ENCODE assay signal across 21 cellular contexts in genomic region chr4:185771696-185772390, GRCh38. TPM values are rescaled to one million over a fixed set of nuclear protein-coding genes. Genes with fewer than 3 reads are reported as not detected.
DNase-seq lines count a peak whose midpoint lies in the region; ATAC-seq, FAIRE-seq and TF ChIP-seq lines count a peak whose summit lies in the region.
"Had no signal": no experiment of that assay in that cellular context is flagged by ENCODE, and none has a peak within 500 bp of the region (broad histone marks: within the 10 kb centered on the region; RNA-seq: fewer than 3 reads in every experiment).

No MANE protein-coding gene starts in this region.

- H2AFZ ChIP-seq in endothelial cell of umbilical vein (ENCODE audit: low read depth, low read length): peak overlapping the region; percentile 69

- H3K36me3 ChIP-seq in right atrium auricular region (no peaks in the 10 kb centered on the region), endothelial cell of umbilical vein (ENCODE audit: control insufficient read depth in 2 of 2, extremely low read depth in 1 of 2, insufficient read depth in 2 of 2, low read length in 2 of 2) (no peaks in the 10 kb centered on the region), pancreas (peaks cover 0 to 3% (median 0%) of the 10 kb centered on the region in 3 donors)
- H3K36me3 ChIP-seq: tibial nerve had no signal

- H4K20me1 ChIP-seq in endothelial cell of umbilical vein (replicated peaks; ENCODE audit: control insufficient read depth, extremely low read depth, insufficient read depth, low read length): no peaks in the 10 kb centered on the region

- H3K9me3 ChIP-seq in right atrium auricular region: no peaks in the 10 kb centered on the region
- H3K9me3 ChIP-seq in endothelial cell of umbilical vein (replicated peaks; ENCODE audit: control insufficient read depth, insufficient read depth, low read length): no peaks in the 10 kb centered on the region
- no peaks in the 10 kb centered on the region for H3K9me3 ChIP-seq in pancreas
- H3K9me3 ChIP-seq: SK-N-SH had no signal

- dilution Hi-C loops in endothelial cell of umbilical vein (cut with MboI; ENCODE audit: extremely low pct_ligation_motif_present, low sequenced_read_pairs): no loop called here

- no peaks in the 10 kb centered on the region for H3K27me3 ChIP-seq in right atrium auricular region
- H3K27me3 ChIP-seq in endothelial cell of umbilical vein (ENCODE audit: control insufficient read depth in 2 of 2, insufficient read depth in 2 of 2, low read length in 2 of 2): no peaks in the 10 kb centered on the region
- no peaks in the 10 kb centered on the region for H3K27me3 ChIP-seq in pancreas
- H3K27me3 ChIP-seq: tibial nerve had no signal

- POLR2A ChIA-PET in endothelial cell of umbilical vein (lab: Charles Lee): no interaction called here
- POLR2A ChIA-PET in naive thymus-derived CD8-positive, alpha-beta T cell (lab: Charles Lee): no interaction called here

- no peak for TF ChIP-seq POLR2A in endothelial cell of umbilical vein (IDR thresholded peaks at IDR 0.05; ENCODE audit: low read depth, low read length)

- H3K9ac ChIP-seq in endothelial cell of umbilical vein (replicated peaks; ENCODE audit: extremely low read depth, insufficient read depth, low read length): peak overlapping the region; percentile 94
- H3K9ac ChIP-seq: SK-N-SH had no signal

- ATAC-seq in Right ventricle myocardium inferior (no peak), pancreas (no peak)
- no peak for ATAC-seq in naive thymus-derived CD8-positive, alpha-beta T cell
- ATAC-seq: left colon, PC-3 had no signal

- H3K79me2 ChIP-seq in endothelial cell of umbilical vein (ENCODE audit: control insufficient read depth, insufficient read depth, low read length): peaks cover 30% of the 10 kb centered on the region

- no peak for DNase-seq in right atrium auricular region (ENCODE audit: low spot score)
- DNase-seq in Right ventricle myocardium inferior (ENCODE audit: missing footprints): no peak
- DNase-seq in endothelial cell of umbilical vein (ENCODE audit: low read depth, low spot score): peak; percentile 54
- no peak for DNase-seq in pancreas
- DNase-seq in naive thymus-derived CD8-positive, alpha-beta T cell: no peak
- no peak for DNase-seq in NCI-H2196 treated with DMSO at 0.1 percent for 48 hours (lab: John Stamatoyannopoulos, UW; ENCODE audit: unreplicated experiment)
- no peak for DNase-seq in activated naive CD8-positive, alpha-beta T cell treated with anti-CD3 and anti-CD28 coated beads for 36 hours
- no peak for DNase-seq in HUDEP-2 (lab: John Stamatoyannopoulos, UW; ENCODE audit: unreplicated experiment in 76 of 76)
- DNase-seq: ACHN; activated CD4-positive, alpha-beta T cell treated with anti-CD3 and anti-CD28 coated beads, Interleukin-2, amount 50 U/mL, for 1 hour; activated naive CD8-positive, alpha-beta T cell treated with anti-CD3 and anti-CD28 coated beads, Interleukin-2, amount 10 ng/mL, durations not matched to agents 7 days and 5 days; hippocampal formation; left colon; NCI-H1930; NCI-H524 treated with DMSO at 0.1 percent for 48 hours; PC-3; posterior cingulate gyrus; SK-N-SH had no signal

- H3K27ac ChIP-seq in right atrium auricular region (peak overlapping the region; percentile 78 to 81), endothelial cell of umbilical vein (ENCODE audit: insufficient read depth, low read depth, low read length) (peak overlapping the region; percentile 91), pancreas (peak overlapping the region; percentile 28 to 94 (median 76))

- peak overlapping the region; percentile 93 for H3K4me2 ChIP-seq in endothelial cell of umbilical vein (ENCODE audit: insufficient read depth, low read length)
- H3K4me2 ChIP-seq: SK-N-SH had no signal

- H3K4me3 Mint-ChIP-seq in naive thymus-derived CD8-positive, alpha-beta T cell: no peak overlapping the region
- no peak overlapping the region for H3K4me3 Mint-ChIP-seq in activated naive CD8-positive, alpha-beta T cell treated with anti-CD3 and anti-CD28 coated beads for 36 hours
- H3K4me3 Mint-ChIP-seq: activated naive CD8-positive, alpha-beta T cell treated with anti-CD3 and anti-CD28 coated beads, Interleukin-2, amount 10 ng/mL, durations not matched to agents 7 days and 5 days had no signal

- CTCF ChIA-PET in endothelial cell of umbilical vein (lab: Charles Lee): interaction anchor here (1.0 to 5.5 kb wide), 6 partner anchors 10 to 266 kb away, joined by 3 to 67 read pairs (median 5); no protein-coding TSS in a partner anchor

- H3K4me1 Mint-ChIP-seq in naive thymus-derived CD8-positive, alpha-beta T cell: no peaks in the 10 kb centered on the region
- no peaks in the 10 kb centered on the region for H3K4me1 Mint-ChIP-seq in activated naive CD8-positive, alpha-beta T cell treated with anti-CD3 and anti-CD28 coated beads for 36 hours
- H3K4me1 Mint-ChIP-seq: activated naive CD8-positive, alpha-beta T cell treated with anti-CD3 and anti-CD28 coated beads, Interleukin-2, amount 10 ng/mL, durations not matched to agents 7 days and 5 days had no signal

- no peak overlapping the region for H3K27ac Mint-ChIP-seq in naive thymus-derived CD8-positive, alpha-beta T cell
- no peak overlapping the region for H3K27ac Mint-ChIP-seq in activated naive CD8-positive, alpha-beta T cell treated with anti-CD3 and anti-CD28 coated beads for 36 hours
- H3K27ac Mint-ChIP-seq: activated naive CD8-positive, alpha-beta T cell treated with anti-CD3 and anti-CD28 coated beads, Interleukin-2, amount 10 ng/mL, durations not matched to agents 7 days and 5 days had no signal

- H3K4me3 ChIP-seq in right atrium auricular region (no peak overlapping the region), endothelial cell of umbilical vein (replicated peaks in 1 of 3; ENCODE audit: insufficient read depth in 1 of 3, low read depth in 1 of 3, low read length in 3 of 3) (peak overlapping the region in 1 of 3 experiments; percentile 88), pancreas (peak overlapping the region in 2 of 4 donors; percentile 38 to 48)
- H3K4me3 ChIP-seq: GM12878 had no signal

- peaks cover 4 to 36% (median 7%) of the 10 kb centered on the region in 5 donors for H3K27me3 Mint-ChIP-seq in naive thymus-derived CD8-positive, alpha-beta T cell
- H3K27me3 Mint-ChIP-seq in activated naive CD8-positive, alpha-beta T cell treated with anti-CD3 and anti-CD28 coated beads for 36 hours: peaks cover 29% of the 10 kb centered on the region

- intact Hi-C loops in Right ventricle myocardium inferior (cut with DNase I): loop anchor here (5.0 kb wide), 1 partner anchor 35 kb away; no protein-coding TSS in a partner anchor
- intact Hi-C loops in endothelial cell of umbilical vein (cut with micrococcal nuclease): loop anchor here (1.0 to 2.0 kb wide), 3 partner anchors 11 to 63 kb away; no protein-coding TSS in a partner anchor
- intact Hi-C loops in pancreas (cut with DNase I): no loop called here

- H3K4me1 ChIP-seq in right atrium auricular region (peaks cover 0 to 24% of the 10 kb centered on the region in 2 donors), endothelial cell of umbilical vein (ENCODE audit: control insufficient read depth, extremely low read depth, insufficient read depth, low read length) (peaks cover 32% of the 10 kb centered on the region), pancreas (peaks cover 18 to 31% (median 20%) of the 10 kb centered on the region in 3 donors)

- WGBS in pancreas, 2 donors: 33 to 35% methylated on average over 7 of the region's 7 CpGs

- FAIRE-seq in endothelial cell of umbilical vein (lab: Jason Lieb, UNC) (no peak), pancreas (lab: Jason Lieb, UNC) (no peak)
- FAIRE-seq: colon, GM12878 had no signal

- TF ChIP-seq CTCF in right atrium auricular region (IDR thresholded peaks at IDR 0.05): no peak
- TF ChIP-seq CTCF in endothelial cell of umbilical vein (IDR thresholded peaks at IDR 0.05; ENCODE audit: extremely low read depth in 1 of 2, insufficient read depth in 1 of 2, low read depth in 1 of 2, low read length in 2 of 2): no peak
- TF ChIP-seq CTCF in pancreas (IDR thresholded peaks at IDR 0.05): no peak

- BruUV-seq in endothelial cell of umbilical vein (replicated peaks; lab: Mats Ljungman, UMichigan): no TSS peak

- no peaks in the 10 kb centered on the region for H3K9me1 ChIP-seq in endothelial cell of umbilical vein (replicated peaks; ENCODE audit: control insufficient read depth, extremely low read depth, insufficient read depth, low read length)

- H3K36me3 Mint-ChIP-seq in naive thymus-derived CD8-positive, alpha-beta T cell: peaks cover 0 to 10% (median 0%) of the 10 kb centered on the region in 3 donors
- H3K36me3 Mint-ChIP-seq in activated naive CD8-positive, alpha-beta T cell treated with anti-CD3 and anti-CD28 coated beads for 36 hours: peaks cover 3% of the 10 kb centered on the region
- H3K36me3 Mint-ChIP-seq: activated naive CD8-positive, alpha-beta T cell treated with anti-CD3 and anti-CD28 coated beads, Interleukin-2, amount 10 ng/mL, durations not matched to agents 7 days and 5 days had no signal

- H3K9me3 Mint-ChIP-seq in naive thymus-derived CD8-positive, alpha-beta T cell: peaks cover 0 to 33% (median 10%) of the 10 kb centered on the region in 9 donors
- H3K9me3 Mint-ChIP-seq in activated naive CD8-positive, alpha-beta T cell treated with anti-CD3 and anti-CD28 coated beads for 36 hours: peaks cover 10% of the 10 kb centered on the region

TF ChIP-seq in endothelial cell of umbilical vein, 7 proteins besides CTCF, POLR2A, EP300 and RAD21:
- no peak for TF ChIP-seq GATA2 (IDR thresholded peaks at IDR 0.05; ENCODE audit: insufficient read depth, insufficient read length, low read depth, low read length)
- TF ChIP-seq JUN (IDR thresholded peaks at IDR 0.05; ENCODE audit: borderline replicate concordance, insufficient read depth, insufficient read length, low read depth): peak; percentile 16

RNA-seq across cellular contexts. Expression of gene SORBS2, which starts 40.2 kb away (rescaled TPM):
- total RNA-seq in right atrium auricular region (100 to 1,000 TPM; 530 to 741 TPM), Right ventricle myocardium inferior (828 TPM), endothelial cell of umbilical vein (75.5 and 82.5 TPM in 2 replicates), pancreas (100 to 1,000 TPM; 103 to 245 (median 145) TPM)
- polyA plus RNA-seq in endothelial cell of umbilical vein (69.8 and 105 TPM in 2 replicates), pancreas (10 to 100 TPM; 61.7 to 74.9 TPM)
- polyA plus RNA-seq in endothelial cell of umbilical vein (2011; cell fraction: cytosol; rRNA removed): 65.4 and 67.5 TPM in 2 replicates
- polyA plus RNA-seq in endothelial cell of umbilical vein (2011; cell fraction: nucleus; rRNA removed): 108 and 127 TPM in 2 replicates
- polyA plus RNA-seq in endothelial cell of umbilical vein (2012): 19.4 and 34.9 TPM in 2 replicates
- 191 and 202 TPM in 2 replicates for polyA minus RNA-seq in endothelial cell of umbilical vein
- 6.6 TPM for polyA minus RNA-seq in endothelial cell of umbilical vein (2011; cell fraction: cytosol; rRNA and poly(A)+ RNA removed)
- polyA minus RNA-seq in endothelial cell of umbilical vein (2011; cell fraction: nucleus; rRNA and poly(A)+ RNA removed): 313 and 457 TPM in 2 replicates
- total RNA-seq in naive thymus-derived CD8-positive, alpha-beta T cell: not detected
- 1 to 10 TPM in 1 of 3 donors, not detected in 2; 1.4 TPM for polyA plus RNA-seq in naive thymus-derived CD8-positive, alpha-beta T cell
- total RNA-seq in activated naive CD8-positive, alpha-beta T cell treated with anti-CD3 and anti-CD28 coated beads for 36 hours: not detected
- total RNA-seq: activated naive CD8-positive, alpha-beta T cell treated with anti-CD3 and anti-CD28 coated beads, Interleukin-2, amount 10 ng/mL, durations not matched to agents 7 days and 5 days had no signal

Comparison
In these comparisons a context has a peak if more than half of its experiments do, and no peak if none do; other contexts are left out.
1. RNA of gene SORBS2, which starts 40.2 kb away (total RNA-seq): 828 TPM in Right ventricle myocardium inferior (single experiment), 530 to 741 TPM in right atrium auricular region, 103 to 245 TPM in pancreas and 75.5 to 82.5 TPM in endothelial cell of umbilical vein; not detected in activated naive CD8-positive, alpha-beta T cell treated with anti-CD3 and anti-CD28 coated beads for 36 hours and not detected in naive thymus-derived CD8-positive, alpha-beta T cell; every median in the first group is over 10 times any median in the second.
2. intact Hi-C loops: an anchor here in Right ventricle myocardium inferior (5.0 kb wide) and endothelial cell of umbilical vein (1.0 to 2.0 kb wide); none called in pancreas.
3. Peak in every context shown above with its lines, with median percentiles within 50 percentile points of each other: H3K27ac ChIP-seq.